Comparison of ENCODE assay signal across 18 cellular contexts in genomic region chr4:124203613-124204284, GRCh38.
DNase-seq lines count a peak whose midpoint lies in the region; ATAC-seq and TF ChIP-seq lines count a peak whose summit lies in the region.
"Had no signal": no experiment of that assay in that cellular context is flagged by ENCODE, and none has a peak within 500 bp of the region (broad histone marks: within the 10 kb centered on the region; RNA-seq: fewer than 3 reads in every experiment).

No MANE protein-coding gene starts in this region.

- H3K27ac ChIP-seq in stomach (no peak overlapping the region), transverse colon (no peak overlapping the region)
- H3K27ac ChIP-seq: esophagus muscularis mucosa, Peyer's patch had no signal

- CTCF ChIA-PET in HEK293T (lab: Yijun Ruan, JAX): no interaction called here

- intact Hi-C loops in stomach (cut with DNase I; ENCODE audit: low total_unique reads) (no loop called here), transverse colon (cut with DNase I; ENCODE audit: low total_unique reads) (no loop called here)

- 61 to 79% (median 69%) methylated on average over 3 of the region's 3 CpGs for WGBS in stomach, 5 donors
- 65% methylated on average over 3 of the region's 3 CpGs for WGBS in transverse colon (ENCODE audit: low coverage in 1 of 2), 2 donors

- H3K4me3 ChIP-seq in astrocyte of the cerebellum (ENCODE audit: low read depth, low read length) (no peak overlapping the region), foreskin fibroblast (ENCODE audit: low read depth in 1 of 2, low read length in 2 of 2) (no peak overlapping the region), stomach (no peak overlapping the region), transverse colon (no peak overlapping the region)
- H3K4me3 ChIP-seq: esophagus muscularis mucosa, MG63, Peyer's patch had no signal

- no peak for ATAC-seq in HG03025 (IDR thresholded peaks at IDR 0.05; ENCODE audit: low FRiP score, unreplicated experiment)
- ATAC-seq: activated CD8-positive, alpha-beta T cell treated with anti-CD3 and anti-CD28 coated beads for 36 hours; activated naive CD8-positive, alpha-beta T cell treated with anti-CD3 and anti-CD28 coated beads, Interleukin-2, amount 50 U/mL, for 24 hours had no signal

- in situ Hi-C loops in astrocyte of the cerebellum (cut with HindIII; ENCODE audit: low sequenced_read_pairs) (no loop called here), transverse colon (cut with MboI; ENCODE audit: low pct_ligation_motif_present in 1 of 4, low pct_unique_long_range_greater_than_20kb in 1 of 4, low sequenced_read_pairs in 3 of 4) (no loop called here)

- TF ChIP-seq POLR2A in stomach (IDR thresholded peaks at IDR 0.05): no peak
- no peak for TF ChIP-seq POLR2A in transverse colon (IDR thresholded peaks at IDR 0.05)

- H3K36me3 ChIP-seq in stomach: no peaks in the 10 kb centered on the region
- no peaks in the 10 kb centered on the region for H3K36me3 ChIP-seq in transverse colon
- H3K36me3 ChIP-seq: esophagus muscularis mucosa, MG63, Peyer's patch had no signal

- no peak for TF ChIP-seq EP300 in stomach (IDR thresholded peaks at IDR 0.05)
- no peak for TF ChIP-seq EP300 in transverse colon (IDR thresholded peaks at IDR 0.05; ENCODE audit: low read depth)

- no peaks in the 10 kb centered on the region for H3K27me3 ChIP-seq in stomach
- no peaks in the 10 kb centered on the region for H3K27me3 ChIP-seq in transverse colon
- H3K27me3 ChIP-seq: esophagus muscularis mucosa, MG63, Peyer's patch had no signal

- POLR2A ChIA-PET in HEK293T (lab: Yijun Ruan, JAX): no interaction called here

- H3K9me3 ChIP-seq in stomach (no peaks in the 10 kb centered on the region), transverse colon (no peaks in the 10 kb centered on the region)
- H3K9me3 ChIP-seq: esophagus muscularis mucosa, MG63, Peyer's patch had no signal

- DNase-seq in HEK293T (ENCODE audit: extremely low spot score) (no peak), astrocyte of the cerebellum (ENCODE audit: low read depth) (peak; percentile 73), foreskin fibroblast (peak; percentile 29 to 62), stomach (no peak), T-helper 9 cell (no peak), transverse colon (no peak)
- DNase-seq: activated CD8-positive, alpha-beta T cell treated with anti-CD3 and anti-CD28 coated beads for 36 hours; activated naive CD8-positive, alpha-beta T cell treated with anti-CD3 and anti-CD28 coated beads, Interleukin-2, amount 50 U/mL, for 24 hours; CD4-positive, alpha-beta T cell; cortex of kidney; GOT3; MG63; NCI-H1930; NCI-H526; Peyer's patch; stimulated activated CD4-positive, alpha-beta T cell treated with anti-CD3 and anti-CD28 coated beads, Interleukin-15, amount 100 ng/mL, for 24 hours had no signal

- TF ChIP-seq CTCF in astrocyte of the cerebellum (IDR thresholded peaks at IDR 0.05; ENCODE audit: low read depth, low read length, missing control alignments): no peak
- TF ChIP-seq CTCF in foreskin fibroblast (IDR thresholded peaks at IDR 0.05; ENCODE audit: low read depth, low read length): no peak
- no peak for TF ChIP-seq CTCF in stomach (IDR thresholded peaks at IDR 0.05)
- TF ChIP-seq CTCF in transverse colon (IDR thresholded peaks at IDR 0.05): no peak

- H3K4me1 ChIP-seq in stomach: peaks cover 0 to 14% (median 3%) of the 10 kb centered on the region in 4 donors
- H3K4me1 ChIP-seq in transverse colon: peaks cover 0 to 4% (median 0%) of the 10 kb centered on the region in 4 donors
- H3K4me1 ChIP-seq: Peyer's patch had no signal

TF ChIP-seq in HEK293T, 16 proteins besides CTCF, POLR2A, EP300 and RAD21:
- TF ChIP-seq PKNOX1 (IDR thresholded peaks at IDR 0.05): peak; percentile 8; the same call in 1 of the 2 replicates
- no peak for TF ChIP-seq FOXA1 (IDR thresholded peaks at IDR 0.05)
- TF ChIP-seq ZNF384 (IDR thresholded peaks at IDR 0.05): no peak
- TF ChIP-seq SUZ12 (IDR thresholded peaks at IDR 0.05): no peak
- TF ChIP-seq ELF4 (IDR thresholded peaks at IDR 0.05): no peak

Comparison
In these comparisons a context has a peak if more than half of its experiments do, and no peak if none do; other contexts are left out.
1. DNase-seq: peak in astrocyte of the cerebellum (single experiment) and foreskin fibroblast (2 of 2); none in HEK293T (single experiment), stomach (single experiment), T-helper 9 cell (single experiment) and transverse colon (single experiment).